In genomic region chr11:103920933-103921332, GRCh38 we compare ENCODE assay signal across 23 cellular contexts.
DNase-seq lines count a peak whose midpoint lies in the region; ATAC-seq and TF ChIP-seq lines count a peak whose summit lies in the region.
"Had no signal": no experiment of that assay in that cellular context is flagged by ENCODE, and none has a peak within 500 bp of the region (broad histone marks: within the 10 kb centered on the region; RNA-seq: fewer than 3 reads in every experiment).

No MANE protein-coding gene starts in this region.

- no peaks in the 10 kb centered on the region for H3K79me2 ChIP-seq in neural progenitor cell (ENCODE audit: low read depth)

- no peaks in the 10 kb centered on the region for H3K4me1 ChIP-seq in neural progenitor cell
- H3K4me1 ChIP-seq in right lobe of liver: no peaks in the 10 kb centered on the region
- H3K4me1 ChIP-seq: upper lobe of right lung had no signal

- H4K20me1 ChIP-seq in neural progenitor cell (ENCODE audit: low read depth): no peaks in the 10 kb centered on the region

- TF ChIP-seq CTCF in WTC11 (IDR thresholded peaks at IDR 0.05): no peak
- peak; percentile 7 for TF ChIP-seq CTCF in neural progenitor cell (IDR thresholded peaks at IDR 0.05)
- no peak for TF ChIP-seq CTCF in right lobe of liver (IDR thresholded peaks at IDR 0.05)

- CTCF ChIA-PET in WTC11 (lab: Charles Lee): interaction anchor here (0.6 to 1.1 kb wide), 5 partner anchors 58 to 681 kb away, joined by 3 to 18 read pairs (median 3); partner anchors contain the start of gene PDGFD

- H3K27me3 ChIP-seq in neural progenitor cell (no peaks in the 10 kb centered on the region), right lobe of liver (no peaks in the 10 kb centered on the region)
- H3K27me3 ChIP-seq: neutrophil, upper lobe of right lung had no signal

- H2AFZ ChIP-seq in neural progenitor cell (replicated peaks): no peak overlapping the region

- TF ChIP-seq POLR2A in right lobe of liver (IDR thresholded peaks at IDR 0.05): no peak

- H3K4me3 Mint-ChIP-seq in WTC11 (no peak overlapping the region), neural progenitor cell (no peak overlapping the region)
- H3K4me3 Mint-ChIP-seq: activated T-helper 17 cell treated with anti-CD3 and anti-CD28 coated beads, Interleukin-2, amount 50 U/mL, for 72 hours; memory B cell had no signal

- no peak overlapping the region for H3K4me3 ChIP-seq in neural progenitor cell
- H3K4me3 ChIP-seq in right lobe of liver: no peak overlapping the region
- H3K4me3 ChIP-seq: skin epidermis, upper lobe of right lung had no signal

- no peaks in the 10 kb centered on the region for H3K36me3 ChIP-seq in neural progenitor cell
- no peaks in the 10 kb centered on the region for H3K36me3 ChIP-seq in right lobe of liver
- H3K36me3 ChIP-seq: neutrophil, upper lobe of right lung had no signal

- H3K4me2 ChIP-seq in neural progenitor cell: no peak overlapping the region

- H3K9me3 ChIP-seq in neural progenitor cell (ENCODE audit: low read depth): no peaks in the 10 kb centered on the region
- no peaks in the 10 kb centered on the region for H3K9me3 ChIP-seq in right lobe of liver
- H3K9me3 ChIP-seq: neutrophil, upper lobe of right lung had no signal

- H3K9me3 Mint-ChIP-seq in WTC11: peaks cover 5% of the 10 kb centered on the region
- H3K9me3 Mint-ChIP-seq in neural progenitor cell: peaks cover 3% of the 10 kb centered on the region
- H3K9me3 Mint-ChIP-seq: activated naive CD4-positive, alpha-beta T cell treated with anti-CD3 and anti-CD28 coated beads, Interleukin-2, amount 50 U/mL, for 72 hours; memory B cell had no signal

- H3K27me3 Mint-ChIP-seq in WTC11 (ENCODE audit: low read depth) (no peaks in the 10 kb centered on the region), neural progenitor cell (ENCODE audit: insufficient read depth, low read depth) (no peaks in the 10 kb centered on the region)
- H3K27me3 Mint-ChIP-seq: activated T-helper 17 cell treated with anti-CD3 and anti-CD28 coated beads, Interleukin-2, amount 50 U/mL, for 72 hours; memory B cell had no signal

- H3K9ac ChIP-seq in neural progenitor cell: no peak overlapping the region

- H3K36me3 Mint-ChIP-seq in WTC11: peaks cover 4% of the 10 kb centered on the region
- no peaks in the 10 kb centered on the region for H3K36me3 Mint-ChIP-seq in neural progenitor cell
- H3K36me3 Mint-ChIP-seq: activated naive CD4-positive, alpha-beta T cell treated with anti-CD3 and anti-CD28 coated beads, Interleukin-2, amount 50 U/mL, for 72 hours; memory B cell had no signal

- DNase-seq in NCI-H2227 (lab: John Stamatoyannopoulos, UW; ENCODE audit: unreplicated experiment) (peak; percentile 8), NCI-H2227 treated with DMSO at 0.1 percent for 48 hours (lab: John Stamatoyannopoulos, UW) (no peak), Kasumi-1 (lab: John Stamatoyannopoulos, UW) (peak; percentile 20), WTC11 (ENCODE audit: low spot score) (no peak), neural progenitor cell (ENCODE audit: low spot score) (no peak), right lobe of liver (no peak), amniotic stem cell (lab: John Stamatoyannopoulos, UW) (no peak)
- DNase-seq: 8988T; activated CD4-positive, alpha-beta T cell treated with anti-CD3 and anti-CD28 coated beads, Interleukin-2, amount 50 U/mL, for 4 hours; activated CD8-positive, alpha-beta memory T cell treated with anti-CD3 and anti-CD28 coated beads, Interleukin-2, amount 50 U/mL, for 48 hours; aorta; caudate nucleus; DMS53; GDM1; NCI-H1436; NCI-H446 treated with DMSO at 0.1 percent for 48 hours; upper lobe of right lung had no signal

- H3K27ac ChIP-seq in neural progenitor cell (no peak overlapping the region), right lobe of liver (no peak overlapping the region)
- H3K27ac ChIP-seq: neutrophil, skin epidermis, upper lobe of right lung had no signal

- intact Hi-C loops in right lobe of liver (cut with DNase I): no loop called here

- peaks cover 10% of the 10 kb centered on the region for H3K4me1 Mint-ChIP-seq in WTC11
- H3K4me1 Mint-ChIP-seq in neural progenitor cell: peaks cover 7% of the 10 kb centered on the region
- H3K4me1 Mint-ChIP-seq: activated T-helper 17 cell treated with anti-CD3 and anti-CD28 coated beads, Interleukin-2, amount 50 U/mL, for 72 hours; memory B cell had no signal

- H3K27ac Mint-ChIP-seq in WTC11 (no peak overlapping the region), neural progenitor cell (no peak overlapping the region)
- H3K27ac Mint-ChIP-seq: activated naive CD4-positive, alpha-beta T cell treated with anti-CD3 and anti-CD28 coated beads, Interleukin-2, amount 50 U/mL, for 72 hours; activated T-helper 17 cell treated with anti-CD3 and anti-CD28 coated beads, Interleukin-2, amount 50 U/mL, for 72 hours; memory B cell had no signal

- ATAC-seq in WTC11 (peak; percentile 74), right lobe of liver (no peak), GM18520 (IDR thresholded peaks at IDR 0.05; ENCODE audit: unreplicated experiment) (no peak)
- ATAC-seq: activated naive CD4-positive, alpha-beta T cell treated with anti-CD3 and anti-CD28 coated beads, Interleukin-2, amount 50 U/mL, for 72 hours; activated T-helper 17 cell treated with anti-CD3 and anti-CD28 coated beads, Interleukin-2, amount 50 U/mL, for 72 hours; upper lobe of right lung had no signal

- POLR2A ChIA-PET in WTC11 (lab: Charles Lee): no interaction called here

- no peaks in the 10 kb centered on the region for H3F3A ChIP-seq in neural progenitor cell (ENCODE audit: low read depth)

TF ChIP-seq in WTC11, 78 proteins besides CTCF, POLR2A, EP300 and RAD21:
- TF ChIP-seq NR2C2 (CRISPR knock-in tag; IDR thresholded peaks at IDR 0.05) (no peak), SP1 (CRISPR knock-in tag; conservative IDR thresholded peaks at IDR 0.05) (no peak), IRF2 (CRISPR knock-in tag; IDR thresholded peaks at IDR 0.05; ENCODE audit: borderline replicate concordance, low read depth) (no peak), ZNF263 (CRISPR knock-in tag; IDR thresholded peaks at IDR 0.05; ENCODE audit: low read depth) (no peak), FOXK1 (CRISPR knock-in tag; IDR thresholded peaks at IDR 0.05) (no peak), MXD4 (CRISPR knock-in tag; IDR thresholded peaks at IDR 0.05; ENCODE audit: borderline replicate concordance) (no peak)

Comparison
In these comparisons a context has a peak if more than half of its experiments do, and no peak if none do; other contexts are left out.
1. DNase-seq: peak in NCI-H2227 (single experiment) and Kasumi-1 (2 of 2); none in NCI-H2227 treated with DMSO at 0.1 percent for 48 hours (single experiment), WTC11 (single experiment), neural progenitor cell (single experiment), right lobe of liver (0 of 3) and amniotic stem cell (single experiment).